8 cellular contexts compared by ENCODE assay signal in the genomic region with DNA sequence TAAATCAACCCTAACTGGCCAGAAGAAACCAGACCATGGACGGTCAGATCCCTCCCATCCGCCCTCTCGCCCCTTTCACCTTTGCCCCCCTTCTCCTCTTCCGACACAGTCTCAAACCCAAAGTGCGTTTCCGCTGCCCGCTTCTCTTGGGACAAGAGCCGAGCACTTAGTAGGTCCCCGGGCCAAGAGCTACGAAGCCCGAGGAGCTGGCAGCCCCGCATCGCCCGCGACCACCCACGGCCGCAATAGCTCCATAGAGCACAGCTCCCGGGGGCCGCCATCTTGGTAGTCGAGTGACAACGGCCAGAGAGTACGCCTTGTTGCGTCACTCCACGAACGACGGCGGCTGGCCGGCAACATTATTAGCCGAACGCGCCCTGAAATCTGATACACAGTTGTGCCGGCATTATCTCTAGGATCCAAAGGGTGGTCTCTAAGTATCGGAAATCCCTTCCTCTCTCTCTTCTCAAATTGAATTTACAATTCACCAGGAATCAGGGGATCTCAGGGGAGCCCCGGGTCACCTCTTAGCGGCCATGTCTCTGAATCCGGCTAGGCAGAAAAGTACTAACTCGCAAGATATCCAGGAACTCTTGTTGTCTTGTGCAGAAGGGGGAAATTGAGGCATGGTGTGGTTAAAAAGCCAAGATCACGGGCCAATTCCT. TPM values are rescaled to one million over a fixed set of nuclear protein-coding genes. Genes with fewer than 3 reads are reported as not detected.
A peak's percentile ranks its signal among the peaks of the same experiment; 100 is the strongest.
DNase-seq lines count a peak whose midpoint lies in the region; ATAC-seq and TF ChIP-seq lines count a peak whose summit lies in the region.

A gene with protein sequence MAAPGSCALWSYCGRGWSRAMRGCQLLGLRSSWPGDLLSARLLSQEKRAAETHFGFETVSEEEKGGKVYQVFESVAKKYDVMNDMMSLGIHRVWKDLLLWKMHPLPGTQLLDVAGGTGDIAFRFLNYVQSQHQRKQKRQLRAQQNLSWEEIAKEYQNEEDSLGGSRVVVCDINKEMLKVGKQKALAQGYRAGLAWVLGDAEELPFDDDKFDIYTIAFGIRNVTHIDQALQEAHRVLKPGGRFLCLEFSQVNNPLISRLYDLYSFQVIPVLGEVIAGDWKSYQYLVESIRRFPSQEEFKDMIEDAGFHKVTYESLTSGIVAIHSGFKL (minus strand): TSS at position 298 of the 665 bp plus-strand sequence. CDS start 17 bp downstream, at position 281.

- intact Hi-C loops in left ventricle myocardium superior (cut with micrococcal nuclease): no loop called here
- intact Hi-C loops in psoas muscle (cut with DNase I): no loop called here

- 0% methylated on average over 36 to 38 of the region's 38 CpGs for WGBS in psoas muscle, 3 donors
- WGBS in urinary bladder: under 1% methylated on average over 38 of the region's 38 CpGs

- peak; percentile 89 for DNase-seq in GM12865 (ENCODE audit: low read depth)
- peak; percentile 68 for DNase-seq in NCI-H1417 treated with DMSO at 0.1 percent for 48 hours (lab: John Stamatoyannopoulos, UW)
- peak; percentile 63 to 89 (median 73) for DNase-seq in T-helper 2 cell
- DNase-seq in left ventricle myocardium superior: peak; percentile 94
- DNase-seq in psoas muscle: peak; percentile 90 to 94

- H3K36me3 ChIP-seq in psoas muscle (ENCODE audit: insufficient read depth in 1 of 2, low read depth in 1 of 2) (peaks cover 0 to 17% of the 10 kb centered on the region in 2 donors), urinary bladder (ENCODE audit: insufficient read depth) (no peaks in the 10 kb centered on the region)

- no peaks in the 10 kb centered on the region for H3K9me3 ChIP-seq in psoas muscle

- peaks cover 6% of the 10 kb centered on the region for H3K4me1 ChIP-seq in psoas muscle
- no peaks in the 10 kb centered on the region for H3K4me1 ChIP-seq in urinary bladder (ENCODE audit: insufficient read depth)

- ATAC-seq in HG02759 (IDR thresholded peaks at IDR 0.05; ENCODE audit: unreplicated experiment): peak; percentile 83
- peak; percentile 95 for ATAC-seq in left ventricle myocardium superior
- peak; percentile 95 to 96 (median 96) for ATAC-seq in psoas muscle

- H3K4me3 ChIP-seq in GM12865 (ENCODE audit: low read depth, low read length) (peak within 1 kb of the TSS; percentile 82), psoas muscle (peak within 1 kb of the TSS; percentile 83), urinary bladder (ENCODE audit: low read depth, low read length) (peak within 1 kb of the TSS; percentile 83)

- H3K27me3 ChIP-seq in psoas muscle (ENCODE audit: insufficient read depth in 3 of 3, low read length in 2 of 3): no peaks in the 10 kb centered on the region

- TF ChIP-seq CTCF in GM12865 (IDR thresholded peaks at IDR 0.05; ENCODE audit: insufficient read depth, low read depth, low read length, missing control alignments): no peak
- no peak for TF ChIP-seq CTCF in psoas muscle (IDR thresholded peaks at IDR 0.05)

- H3K27ac ChIP-seq in angular gyrus (ENCODE audit: low read depth, low read length) (peak within 1 kb of the TSS; percentile 87), psoas muscle (peak within 1 kb of the TSS; percentile 93), urinary bladder (ENCODE audit: low read depth) (peak within 1 kb of the TSS; percentile 98)

RNA-seq across cellular contexts. Expression of the gene that starts here (rescaled TPM):
- 38.0 TPM for total RNA-seq in left ventricle myocardium superior
- 10 to 100 TPM; 33.1 to 52.8 (median 45.7) TPM for total RNA-seq in psoas muscle
- 10 to 100 TPM; 53.4 to 81.4 (median 55.4) TPM for polyA plus RNA-seq in psoas muscle
- 26.8 TPM for total RNA-seq in urinary bladder
- polyA plus RNA-seq in urinary bladder: 25.0 TPM

Comparison
In these comparisons a context has a peak if more than half of its experiments do, and no peak if none do; other contexts are left out.
1. Peak in every context shown above with its lines: DNase-seq, ATAC-seq, H3K4me3 ChIP-seq and H3K27ac ChIP-seq.